In genomic region chr7:70595741-70596574, GRCh38 we compare ENCODE assay signal across 8 cellular contexts.
DNase-seq lines count a peak whose midpoint lies in the region; ATAC-seq, FAIRE-seq and TF ChIP-seq lines count a peak whose summit lies in the region.

No MANE protein-coding gene starts in this region.

- H3K4me3 ChIP-seq in lower lobe of right lung (peak overlapping the region; percentile 28), tibial nerve (peak overlapping the region; percentile 9 to 48 (median 29))

- 9% methylated on average over 16 to 70 of the region's 81 CpGs for WGBS in tibial nerve, 2 donors

- peak; percentile 33 to 35 for ATAC-seq in lower lobe of right lung

- DNase-seq in GM12892 (ENCODE audit: insufficient read length) (peak; percentile 18), NCI-H1105 (lab: John Stamatoyannopoulos, UW) (peak; percentile 47), lower lobe of right lung (peak; percentile 45), tibial nerve (ENCODE audit: low spot score in 2 of 2) (no peak), RWPE1 (ENCODE audit: low spot score) (no peak), RKO (ENCODE audit: low spot score) (no peak)
- DNase-seq in T-helper 2 cell treated with Interferon-gamma antibody and Interleukin-4, amounts not matched to agents 5 μg/mL and 100 μg/mL, for 36 hours (ENCODE audit: low spot score) = no peak

- H3K4me1 ChIP-seq in lower lobe of right lung (no peaks in the 10 kb centered on the region), tibial nerve (peaks cover 0 to 15% (median 1%) of the 10 kb centered on the region in 4 donors)

- intact Hi-C loops in lower lobe of right lung (cut with DNase I) = no loop called here

- POLR2A ChIA-PET in RWPE1 (lab: Yijun Ruan, JAX; ENCODE audit: low non-redundant PET) = no interaction called here

- TF ChIP-seq POLR2A in GM12892 (IDR thresholded peaks at IDR 0.05; ENCODE audit: low read depth, low read length) (no peak), tibial nerve (IDR thresholded peaks at IDR 0.05) (no peak)

- TF ChIP-seq EP300 in tibial nerve (IDR thresholded peaks at IDR 0.05) = no peak

- H3K9me3 ChIP-seq in lower lobe of right lung (no peaks in the 10 kb centered on the region), tibial nerve (peaks cover 0 to 7% (median 3%) of the 10 kb centered on the region in 4 donors)

- peaks cover 8 to 11% (median 11%) of the 10 kb centered on the region in 5 experiments for H3K9me3 Mint-ChIP-seq in brain
- peaks cover 5% of the 10 kb centered on the region for H3K9me3 Mint-ChIP-seq in T-helper 2 cell treated with Interferon-gamma antibody and Interleukin-4, amounts not matched to agents 5 μg/mL and 100 μg/mL, for 36 hours

- CTCF ChIA-PET in RWPE1 (lab: Yijun Ruan, JAX) = no interaction called here

- H3K4me1 Mint-ChIP-seq in brain = peaks cover 64% of the 10 kb centered on the region
- no peaks in the 10 kb centered on the region for H3K4me1 Mint-ChIP-seq in T-helper 2 cell treated with Interferon-gamma antibody and Interleukin-4, amounts not matched to agents 5 μg/mL and 100 μg/mL, for 36 hours (ENCODE audit: low read depth)

- no peak overlapping the region for H3K27ac ChIP-seq in lower lobe of right lung
- no peak overlapping the region for H3K27ac ChIP-seq in tibial nerve
- H3K27ac ChIP-seq in RWPE1 = no peak overlapping the region

- H3K36me3 ChIP-seq in lower lobe of right lung = no peaks in the 10 kb centered on the region
- no peaks in the 10 kb centered on the region for H3K36me3 ChIP-seq in tibial nerve

- peak overlapping the region in 4 of 5 experiments; percentile 35 to 90 (median 76) for H3K27ac Mint-ChIP-seq in brain
- H3K27ac Mint-ChIP-seq in T-helper 2 cell treated with Interferon-gamma antibody and Interleukin-4, amounts not matched to agents 5 μg/mL and 100 μg/mL, for 36 hours = no peak overlapping the region

- H3K4me3 Mint-ChIP-seq in brain = peak overlapping the region; percentile 81 to 92 (median 84)
- H3K4me3 Mint-ChIP-seq in T-helper 2 cell treated with Interferon-gamma antibody and Interleukin-4, amounts not matched to agents 5 μg/mL and 100 μg/mL, for 36 hours = no peak overlapping the region

- peaks cover 55% of the 10 kb centered on the region for H3K27me3 Mint-ChIP-seq in brain
- H3K27me3 Mint-ChIP-seq in T-helper 2 cell treated with Interferon-gamma antibody and Interleukin-4, amounts not matched to agents 5 μg/mL and 100 μg/mL, for 36 hours (ENCODE audit: low read depth) = peaks cover 30% of the 10 kb centered on the region

- H3K36me3 Mint-ChIP-seq in brain = peaks cover 16% of the 10 kb centered on the region
- H3K36me3 Mint-ChIP-seq in T-helper 2 cell treated with Interferon-gamma antibody and Interleukin-4, amounts not matched to agents 5 μg/mL and 100 μg/mL, for 36 hours (ENCODE audit: low read depth) = no peaks in the 10 kb centered on the region

- FAIRE-seq in GM12892 (lab: Jason Lieb, UNC) = no peak

- no peak for TF ChIP-seq CTCF in brain (conservative IDR thresholded peaks at IDR 0.05)
- no peak for TF ChIP-seq CTCF in lower lobe of right lung (IDR thresholded peaks at IDR 0.05)
- no peak for TF ChIP-seq CTCF in tibial nerve (IDR thresholded peaks at IDR 0.05)
- no peak for TF ChIP-seq CTCF in RWPE1 (conservative IDR thresholded peaks at IDR 0.05; ENCODE audit: low read depth)

- H3K27me3 ChIP-seq in lower lobe of right lung (ENCODE audit: low read depth) = peaks cover 18% of the 10 kb centered on the region
- H3K27me3 ChIP-seq in tibial nerve = peaks cover 0 to 5% of the 10 kb centered on the region in 2 donors

Comparison
In these comparisons a context has a peak if more than half of its experiments do, and no peak if none do; other contexts are left out.
1. DNase-seq: peak in GM12892 (single experiment), NCI-H1105 (single experiment) and lower lobe of right lung (single experiment); none in tibial nerve (0 of 2), T-helper 2 cell treated with Interferon-gamma antibody and Interleukin-4, amounts not matched to agents 5 μg/mL and 100 μg/mL, for 36 hours (single experiment), RWPE1 (single experiment) and RKO (single experiment).